Comparison of ENCODE assay signal across 9 cellular contexts in genomic region chr6:107113460-107114212, GRCh38. TPM values are rescaled to one million over a fixed set of nuclear protein-coding genes. Genes with fewer than 3 reads are reported as not detected.
DNase-seq lines count a peak whose midpoint lies in the region; FAIRE-seq and TF ChIP-seq lines count a peak whose summit lies in the region.
"Had no signal": no experiment of that assay in that cellular context is flagged by ENCODE, and none has a peak within 500 bp of the region (broad histone marks: within the 10 kb centered on the region; RNA-seq: fewer than 3 reads in every experiment).

No MANE protein-coding gene starts in this region.

- peaks cover 19% of the 10 kb centered on the region for H3K4me1 Mint-ChIP-seq in activated naive CD4-positive, alpha-beta T cell treated with anti-CD3 and anti-CD28 coated beads, Interleukin-2, amount 10 ng/mL, durations not matched to agents 7 days and 5 days
- peaks cover 18% of the 10 kb centered on the region for H3K4me1 Mint-ChIP-seq in activated CD4-positive, alpha-beta memory T cell treated with anti-CD3 and anti-CD28 coated beads for 36 hours (ENCODE audit: low read depth)

- TF ChIP-seq CTCF in hepatocyte (IDR thresholded peaks at IDR 0.05; ENCODE audit: poor library complexity) (no peak), D721Med (IDR thresholded peaks at IDR 0.05; ENCODE audit: insufficient read depth, missing control alignments) (no peak)

- H3K4me1 ChIP-seq in hepatocyte (ENCODE audit: insufficient read depth) (peaks cover 13% of the 10 kb centered on the region), skeletal muscle tissue (ENCODE audit: control insufficient read depth in 3 of 3, insufficient read depth in 3 of 3, low read length in 3 of 3) (peaks cover 12 to 16% (median 14%) of the 10 kb centered on the region in 3 donors)

- H3K36me3 ChIP-seq in hepatocyte (replicated peaks; ENCODE audit: insufficient read depth, low read depth) = no peaks in the 10 kb centered on the region
- no peaks in the 10 kb centered on the region for H3K36me3 ChIP-seq in skeletal muscle tissue (ENCODE audit: control insufficient read depth in 3 of 3, insufficient read depth in 3 of 3, low read length in 3 of 3)

- no peaks in the 10 kb centered on the region for H3K9me3 ChIP-seq in hepatocyte (ENCODE audit: low read depth)
- H3K9me3 ChIP-seq in skeletal muscle tissue (ENCODE audit: control insufficient read depth in 3 of 3, low read length in 3 of 3) = no peaks in the 10 kb centered on the region

- no peaks in the 10 kb centered on the region for H3K9me2 ChIP-seq in hepatocyte (replicated peaks; ENCODE audit: insufficient read depth)

- H3K27ac Mint-ChIP-seq in activated naive CD4-positive, alpha-beta T cell treated with anti-CD3 and anti-CD28 coated beads, Interleukin-2, amount 10 ng/mL, durations not matched to agents 7 days and 5 days = peak overlapping the region; percentile 70
- peak overlapping the region; percentile 45 for H3K27ac Mint-ChIP-seq in activated CD4-positive, alpha-beta memory T cell treated with anti-CD3 and anti-CD28 coated beads for 36 hours

- no peaks in the 10 kb centered on the region for H3K36me3 Mint-ChIP-seq in activated naive CD4-positive, alpha-beta T cell treated with anti-CD3 and anti-CD28 coated beads, Interleukin-2, amount 10 ng/mL, durations not matched to agents 7 days and 5 days
- H3K36me3 Mint-ChIP-seq in activated CD4-positive, alpha-beta memory T cell treated with anti-CD3 and anti-CD28 coated beads for 36 hours = no peaks in the 10 kb centered on the region

- CTCF ChIA-PET in activated naive CD4-positive, alpha-beta T cell treated with anti-CD3 and anti-CD28 coated beads, Interleukin-2, amount 10 ng/mL, durations not matched to agents 7 days and 5 days (lab: Charles Lee) = interaction anchor here (0.6 to 1.8 kb wide), 23 partner anchors 8 to 531 kb away, joined by 3 to 17 read pairs (median 4); partner anchors contain the start of gene MTRES1
- CTCF ChIA-PET in activated CD4-positive, alpha-beta memory T cell treated with anti-CD3 and anti-CD28 coated beads for 36 hours (lab: Charles Lee) = interaction anchor here (0.6 to 1.8 kb wide), 22 partner anchors 9 to 778 kb away, joined by 3 to 29 read pairs (median 4); partner anchors contain the start of genes MTRES1 and PDSS2

- H3K4me3 ChIP-seq in hepatocyte (peak overlapping the region; percentile 22), skeletal muscle tissue (ENCODE audit: low read length in 3 of 3) (peak overlapping the region; percentile 72 to 78 (median 77))

- DNase-seq in activated naive CD4-positive, alpha-beta T cell treated with anti-CD3 and anti-CD28 coated beads, Interleukin-2, amount 10 ng/mL, durations not matched to agents 7 days and 5 days = no peak
- DNase-seq in activated naive CD4-positive, alpha-beta T cell (lab: John Stamatoyannopoulos, UW) = no peak
- no peak for DNase-seq in activated CD4-positive, alpha-beta memory T cell treated with anti-CD3 and anti-CD28 coated beads for 36 hours
- DNase-seq in hepatocyte (ENCODE audit: low spot score) (peak; percentile 14), midbrain (lab: John Stamatoyannopoulos, UW) (no peak), SHP77 (lab: John Stamatoyannopoulos, UW) (no peak), D721Med (ENCODE audit: insufficient read length, low spot score) (no peak)

- POLR2A ChIA-PET in activated CD4-positive, alpha-beta memory T cell treated with anti-CD3 and anti-CD28 coated beads for 36 hours (lab: Charles Lee) = interaction anchor here (0.7 kb wide), 1 partner anchor 136 kb away, joined by 3 read pairs; no protein-coding TSS in a partner anchor

- no peak for FAIRE-seq in D721Med (lab: Jason Lieb, UNC)
- FAIRE-seq: endometrium had no signal

- H3K27me3 Mint-ChIP-seq in activated naive CD4-positive, alpha-beta T cell treated with anti-CD3 and anti-CD28 coated beads, Interleukin-2, amount 10 ng/mL, durations not matched to agents 7 days and 5 days = peaks cover 20% of the 10 kb centered on the region
- peaks cover 7% of the 10 kb centered on the region for H3K27me3 Mint-ChIP-seq in activated CD4-positive, alpha-beta memory T cell treated with anti-CD3 and anti-CD28 coated beads for 36 hours

- intact Hi-C loops in activated CD4-positive, alpha-beta memory T cell treated with anti-CD3 and anti-CD28 coated beads for 36 hours (cut with micrococcal nuclease) = loop anchor here (10.0 kb wide), 1 partner anchor 341 kb away; the partner anchor contains the start of gene PDSS2

- H2AFZ ChIP-seq in hepatocyte = peak overlapping the region; percentile 34

- no peaks in the 10 kb centered on the region for H4K20me1 ChIP-seq in hepatocyte (ENCODE audit: insufficient read depth, poor library complexity, severe bottlenecking)

- no peaks in the 10 kb centered on the region for H3K9me3 Mint-ChIP-seq in activated naive CD4-positive, alpha-beta T cell treated with anti-CD3 and anti-CD28 coated beads, Interleukin-2, amount 10 ng/mL, durations not matched to agents 7 days and 5 days
- H3K9me3 Mint-ChIP-seq in activated CD4-positive, alpha-beta memory T cell treated with anti-CD3 and anti-CD28 coated beads for 36 hours = no peaks in the 10 kb centered on the region

- H3K4me2 ChIP-seq in hepatocyte = peak overlapping the region; percentile 88

- 41% methylated on average over 17 of the region's 17 CpGs for WGBS in hepatocyte (ENCODE audit: low lambda C conversion rate, missing lambda C conversion rate)

- peaks cover 27% of the 10 kb centered on the region for H3K79me2 ChIP-seq in hepatocyte

- peak overlapping the region; percentile 67 to 79 (median 68) for H3K9ac ChIP-seq in skeletal muscle tissue (ENCODE audit: low read depth in 1 of 3, low read length in 3 of 3)

- H3K27me3 ChIP-seq in hepatocyte (peaks cover 3% of the 10 kb centered on the region), skeletal muscle tissue (ENCODE audit: control insufficient read depth in 3 of 3, insufficient read depth in 3 of 3, low read length in 3 of 3) (no peaks in the 10 kb centered on the region)

- H3K27ac ChIP-seq in hepatocyte (peak overlapping the region; percentile 51), skeletal muscle tissue (ENCODE audit: low read depth, low read length) (no peak overlapping the region)

- H3K4me3 Mint-ChIP-seq in activated naive CD4-positive, alpha-beta T cell treated with anti-CD3 and anti-CD28 coated beads, Interleukin-2, amount 10 ng/mL, durations not matched to agents 7 days and 5 days = peak overlapping the region; percentile 65
- H3K4me3 Mint-ChIP-seq in activated CD4-positive, alpha-beta memory T cell treated with anti-CD3 and anti-CD28 coated beads for 36 hours = peak overlapping the region; percentile 72

RNA-seq across cellular contexts. Expression of gene BEND3, which starts 1.7 kb away (rescaled TPM):
- total RNA-seq in activated CD4-positive, alpha-beta memory T cell treated with anti-CD3 and anti-CD28 coated beads for 36 hours = 1 to 10 TPM; 4.4 to 4.5 TPM
- total RNA-seq in hepatocyte (4.5 and 5.7 TPM in 2 replicates), skeletal muscle tissue (2.1 TPM)
- 2.2 and 2.7 TPM in 2 replicates for polyA plus RNA-seq in hepatocyte
